8 cellular contexts compared by ENCODE assay signal in genomic region chr2:106609780-106610179, GRCh38.
"Had no signal": no experiment of that assay in that cellular context is flagged by ENCODE, and none has a peak within 500 bp of the region (broad histone marks: within the 10 kb centered on the region; RNA-seq: fewer than 3 reads in every experiment).

No MANE protein-coding gene starts in this region.

- ATAC-seq: GM12878 had no signal

- H3K4me3 ChIP-seq: GM12878 had no signal

- DNase-seq: GDM1, GF-D8 had no signal

- FAIRE-seq: G401.6, GM12878, GM12891, GM12892, GM18507, GM19239 had no signal
